8 cellular contexts compared by ENCODE assay signal in the genomic region with DNA sequence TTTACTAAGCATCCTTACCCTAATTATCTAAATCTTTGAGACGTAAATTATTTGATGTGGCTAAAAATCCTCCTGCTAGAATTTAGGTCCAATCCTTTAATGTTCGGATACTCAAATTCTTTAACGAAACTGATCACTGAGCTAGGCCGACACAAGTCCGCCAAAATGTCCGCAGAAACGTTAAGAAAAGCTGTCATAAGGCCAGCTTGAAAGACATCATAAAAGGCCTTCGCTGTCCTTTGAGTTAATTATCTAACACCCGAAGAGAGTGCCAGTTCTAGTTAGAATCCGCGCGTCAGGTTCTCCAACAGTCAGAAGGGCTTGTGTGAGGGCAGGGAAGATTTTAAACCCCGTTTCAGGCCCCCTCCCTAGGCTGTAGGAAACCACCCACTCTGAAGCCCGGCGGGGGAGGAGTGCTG. TPM values are rescaled to one million over a fixed set of nuclear protein-coding genes. Genes with fewer than 3 reads are reported as not detected.
DNase-seq lines count a peak whose midpoint lies in the region; ATAC-seq, FAIRE-seq and TF ChIP-seq lines count a peak whose summit lies in the region.

No MANE protein-coding gene starts in this region.

- H3K9me3 Mint-ChIP-seq in activated naive CD8-positive, alpha-beta T cell (ENCODE audit: low read depth) = no peaks in the 10 kb centered on the region

- TF ChIP-seq POLR2A in A549 (IDR thresholded peaks at IDR 0.05; ENCODE audit: low read length) = no peak

- H3K4me3 Mint-ChIP-seq in activated naive CD8-positive, alpha-beta T cell = peak overlapping the region; percentile 93

- DNase-seq in A549 (ENCODE audit: low read depth in 1 of 2, low spot score in 1 of 2) (peak in 1 of 2 experiments; percentile 87), GM23248 (no peak), iPS-NIHi7 (ENCODE audit: extremely low spot score) (peak; percentile 86), stromal cell of bone marrow (ENCODE audit: low read depth) (peak; percentile 90), OCI-M2 (lab: John Stamatoyannopoulos, UW; ENCODE audit: unreplicated experiment) (no peak), NCI-H1417 treated with DMSO at 0.1 percent for 48 hours (lab: John Stamatoyannopoulos, UW) (no peak)

- H3K36me3 ChIP-seq in GM23248 (ENCODE audit: low read depth) = no peaks in the 10 kb centered on the region; the same call in 1 of the 2 replicates

- FAIRE-seq in A549 (lab: Jason Lieb, UNC) = no peak

- in situ Hi-C loops in GM23248 (cut with MboI) = no loop called here

- CTCF ChIA-PET in A549 (lab: Yijun Ruan, JAX) = interaction anchor here (1.1 to 1.9 kb wide), 4 partner anchors 11 to 418 kb away, joined by 3 to 9 read pairs (median 4); no protein-coding TSS in a partner anchor

- no peaks in the 10 kb centered on the region for H3K27me3 ChIP-seq in GM23248 (replicated peaks; ENCODE audit: insufficient read depth)

- H3K27ac ChIP-seq in A549 (peak overlapping the region; percentile 97 to 98), GM23248 (peak overlapping the region; percentile 99)

- POLR2A ChIA-PET in A549 (lab: Yijun Ruan, JAX) = interaction anchor here (0.5 to 4.1 kb wide), 28 partner anchors 9 to 464 kb away, joined by 3 to 38 read pairs (median 4); a partner anchor contains a TSS

- peak overlapping the region; percentile 100 for H3K9ac ChIP-seq in GM23248

- TF ChIP-seq CTCF in A549 (IDR thresholded peaks at IDR 0.05) = no peak

- 2% methylated on average over 15 of the region's 15 CpGs for WGBS in A549 (ENCODE audit: missing lambda C conversion rate)
- 1% methylated on average over 15 of the region's 15 CpGs for WGBS in GM23248 (ENCODE audit: low coverage in 1 of 2, low lambda C conversion rate in 2 of 2, missing lambda C conversion rate in 2 of 2), 2 experiments

- peak overlapping the region; percentile 93 for H3K4me3 ChIP-seq in A549
- H3K4me3 ChIP-seq in GM23248 = peak overlapping the region; percentile 99

- H3K4me1 ChIP-seq in A549 = peaks cover 38% of the 10 kb centered on the region
- H3K4me1 ChIP-seq in GM23248 (ENCODE audit: insufficient read depth) = peaks cover 33% of the 10 kb centered on the region

- H4K20me1 ChIP-seq in GM23248 (ENCODE audit: insufficient read depth) = peaks cover 25% of the 10 kb centered on the region

- TF ChIP-seq RAD21 in A549 (conservative IDR thresholded peaks at IDR 0.05 in 1 of 2, IDR thresholded peaks at IDR 0.05 in 1 of 2) = no peak

- peak overlapping the region; percentile 98 for H3K27ac Mint-ChIP-seq in activated naive CD8-positive, alpha-beta T cell

- peak overlapping the region; percentile 65 for H2AFZ ChIP-seq in GM23248

- TF ChIP-seq EP300 in A549 (IDR thresholded peaks at IDR 0.05) = no peak

- peaks cover 48% of the 10 kb centered on the region for H3K4me1 Mint-ChIP-seq in activated naive CD8-positive, alpha-beta T cell (ENCODE audit: low read depth)

- ATAC-seq in A549 = peak in 1 of 2 experiments; percentile 22; a peak in 1 of 6 replicates
- ATAC-seq in GM18517 (IDR thresholded peaks at IDR 0.05; ENCODE audit: unreplicated experiment) = no peak

- H3K4me2 ChIP-seq in A549 = peak overlapping the region; percentile 88
- H3K4me2 ChIP-seq in GM23248 (ENCODE audit: unreplicated experiment) = peak overlapping the region; percentile 99

- H3F3A ChIP-seq in GM23248 (ENCODE audit: insufficient read depth) = peaks cover 36% of the 10 kb centered on the region

- H3K36me3 Mint-ChIP-seq in activated naive CD8-positive, alpha-beta T cell = no peaks in the 10 kb centered on the region

- H3K9me3 ChIP-seq in A549 = no peaks in the 10 kb centered on the region
- H3K9me3 ChIP-seq in GM23248 (ENCODE audit: low read depth) = no peaks in the 10 kb centered on the region

- H3K27me3 Mint-ChIP-seq in activated naive CD8-positive, alpha-beta T cell = no peaks in the 10 kb centered on the region

- peaks cover 58% of the 10 kb centered on the region for H3K79me2 ChIP-seq in GM23248 (ENCODE audit: insufficient read depth)

- no peaks in the 10 kb centered on the region for H3K9me2 ChIP-seq in GM23248 (ENCODE audit: insufficient read depth)

TF ChIP-seq in A549, 52 proteins besides CTCF, POLR2A, EP300 and RAD21 (continues in another document):
- no peak for TF ChIP-seq MYC (IDR thresholded peaks at IDR 0.05; ENCODE audit: borderline replicate concordance, low read length)
- TF ChIP-seq, protein P1, sequence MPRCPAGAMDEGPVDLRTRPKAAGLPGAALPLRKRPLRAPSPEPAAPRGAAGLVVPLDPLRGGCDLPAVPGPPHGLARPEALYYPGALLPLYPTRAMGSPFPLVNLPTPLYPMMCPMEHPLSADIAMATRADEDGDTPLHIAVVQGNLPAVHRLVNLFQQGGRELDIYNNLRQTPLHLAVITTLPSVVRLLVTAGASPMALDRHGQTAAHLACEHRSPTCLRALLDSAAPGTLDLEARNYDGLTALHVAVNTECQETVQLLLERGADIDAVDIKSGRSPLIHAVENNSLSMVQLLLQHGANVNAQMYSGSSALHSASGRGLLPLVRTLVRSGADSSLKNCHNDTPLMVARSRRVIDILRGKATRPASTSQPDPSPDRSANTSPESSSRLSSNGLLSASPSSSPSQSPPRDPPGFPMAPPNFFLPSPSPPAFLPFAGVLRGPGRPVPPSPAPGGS (IDR thresholded peaks at IDR 0.05) = no peak
- TF ChIP-seq, protein P2, sequence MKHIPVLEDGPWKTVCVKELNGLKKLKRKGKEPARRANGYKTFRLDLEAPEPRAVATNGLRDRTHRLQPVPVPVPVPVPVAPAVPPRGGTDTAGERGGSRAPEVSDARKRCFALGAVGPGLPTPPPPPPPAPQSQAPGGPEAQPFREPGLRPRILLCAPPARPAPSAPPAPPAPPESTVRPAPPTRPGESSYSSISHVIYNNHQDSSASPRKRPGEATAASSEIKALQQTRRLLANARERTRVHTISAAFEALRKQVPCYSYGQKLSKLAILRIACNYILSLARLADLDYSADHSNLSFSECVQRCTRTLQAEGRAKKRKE (CRISPR knock-in tag; IDR thresholded peaks at IDR 0.05; ENCODE audit: low read depth) = no peak
- TF ChIP-seq, protein P3, sequence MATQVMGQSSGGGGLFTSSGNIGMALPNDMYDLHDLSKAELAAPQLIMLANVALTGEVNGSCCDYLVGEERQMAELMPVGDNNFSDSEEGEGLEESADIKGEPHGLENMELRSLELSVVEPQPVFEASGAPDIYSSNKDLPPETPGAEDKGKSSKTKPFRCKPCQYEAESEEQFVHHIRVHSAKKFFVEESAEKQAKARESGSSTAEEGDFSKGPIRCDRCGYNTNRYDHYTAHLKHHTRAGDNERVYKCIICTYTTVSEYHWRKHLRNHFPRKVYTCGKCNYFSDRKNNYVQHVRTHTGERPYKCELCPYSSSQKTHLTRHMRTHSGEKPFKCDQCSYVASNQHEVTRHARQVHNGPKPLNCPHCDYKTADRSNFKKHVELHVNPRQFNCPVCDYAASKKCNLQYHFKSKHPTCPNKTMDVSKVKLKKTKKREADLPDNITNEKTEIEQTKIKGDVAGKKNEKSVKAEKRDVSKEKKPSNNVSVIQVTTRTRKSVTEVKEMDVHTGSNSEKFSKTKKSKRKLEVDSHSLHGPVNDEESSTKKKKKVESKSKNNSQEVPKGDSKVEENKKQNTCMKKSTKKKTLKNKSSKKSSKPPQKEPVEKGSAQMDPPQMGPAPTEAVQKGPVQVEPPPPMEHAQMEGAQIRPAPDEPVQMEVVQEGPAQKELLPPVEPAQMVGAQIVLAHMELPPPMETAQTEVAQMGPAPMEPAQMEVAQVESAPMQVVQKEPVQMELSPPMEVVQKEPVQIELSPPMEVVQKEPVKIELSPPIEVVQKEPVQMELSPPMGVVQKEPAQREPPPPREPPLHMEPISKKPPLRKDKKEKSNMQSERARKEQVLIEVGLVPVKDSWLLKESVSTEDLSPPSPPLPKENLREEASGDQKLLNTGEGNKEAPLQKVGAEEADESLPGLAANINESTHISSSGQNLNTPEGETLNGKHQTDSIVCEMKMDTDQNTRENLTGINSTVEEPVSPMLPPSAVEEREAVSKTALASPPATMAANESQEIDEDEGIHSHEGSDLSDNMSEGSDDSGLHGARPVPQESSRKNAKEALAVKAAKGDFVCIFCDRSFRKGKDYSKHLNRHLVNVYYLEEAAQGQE (IDR thresholded peaks at IDR 0.05) = no peak
- TF ChIP-seq ZNF302 (CRISPR knock-in tag; IDR thresholded peaks at IDR 0.05) = no peak
- TF ChIP-seq CHD2 (IDR thresholded peaks at IDR 0.05; ENCODE audit: low read length, partially characterized antibody) = no peak
- no peak for TF ChIP-seq SMC3 (IDR thresholded peaks at IDR 0.05)
- TF ChIP-seq, protein P4, sequence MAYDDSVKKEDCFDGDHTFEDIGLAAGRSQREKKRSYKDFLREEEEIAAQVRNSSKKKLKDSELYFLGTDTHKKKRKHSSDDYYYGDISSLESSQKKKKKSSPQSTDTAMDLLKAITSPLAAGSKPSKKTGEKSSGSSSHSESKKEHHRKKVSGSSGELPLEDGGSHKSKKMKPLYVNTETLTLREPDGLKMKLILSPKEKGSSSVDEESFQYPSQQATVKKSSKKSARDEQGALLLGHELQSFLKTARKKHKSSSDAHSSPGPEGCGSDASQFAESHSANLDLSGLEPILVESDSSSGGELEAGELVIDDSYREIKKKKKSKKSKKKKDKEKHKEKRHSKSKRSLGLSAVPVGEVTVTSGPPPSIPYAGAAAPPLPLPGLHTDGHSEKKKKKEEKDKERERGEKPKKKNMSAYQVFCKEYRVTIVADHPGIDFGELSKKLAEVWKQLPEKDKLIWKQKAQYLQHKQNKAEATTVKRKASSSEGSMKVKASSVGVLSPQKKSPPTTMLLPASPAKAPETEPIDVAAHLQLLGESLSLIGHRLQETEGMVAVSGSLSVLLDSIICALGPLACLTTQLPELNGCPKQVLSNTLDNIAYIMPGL (CRISPR knock-in tag; IDR thresholded peaks at IDR 0.05; ENCODE audit: borderline replicate concordance) = no peak
- no peak for TF ChIP-seq EHF (CRISPR knock-in tag; IDR thresholded peaks at IDR 0.05)
- TF ChIP-seq NFE2L2 (conservative IDR thresholded peaks at IDR 0.05; ENCODE audit: low read length) = no peak

RNA-seq across cellular contexts. Expression of a gene that starts 0.8 kb away (rescaled TPM):
- polyA plus RNA-seq in A549 (2011; rRNA removed) (360 and 376 TPM in 2 replicates), A549 (2017; fragmentation: RNase III; extraction: RNeasy Plus Mini Kit Qiagen cat#74134 plus additional on column Dnase treatment) (182 to 185 TPM (median 183 TPM) in 3 replicates), GM23248 (2016; fragmentation: Nextera tagmentation; extraction: Ambion mirVana) (162 and 169 TPM in 2 replicates)
- 93.7 and 99.5 TPM in 2 replicates for polyA plus RNA-seq in A549 (2012; cell fraction: cytosol; rRNA removed)
- 191 and 272 TPM in 2 replicates for polyA plus RNA-seq in A549 (2012; cell fraction: nucleus; rRNA removed)
- polyA minus RNA-seq in A549 (2011; rRNA and poly(A)+ RNA removed) = 712 and 826 TPM in 2 replicates
- total RNA-seq in GM23248 (2014; rRNA removed; shearing (Covaris generic)) = 343 and 439 TPM in 2 replicates

RNA-seq across cellular contexts. Expression of a gene that starts 53.5 kb away (rescaled TPM):
- polyA plus RNA-seq in A549 (2011; rRNA removed) (87.4 and 109 TPM in 2 replicates), A549 (2017; fragmentation: RNase III; extraction: RNeasy Plus Mini Kit Qiagen cat#74134 plus additional on column Dnase treatment) (54.7 to 59.3 TPM (median 55.8 TPM) in 3 replicates), GM23248 (2016; fragmentation: Nextera tagmentation; extraction: Ambion mirVana) (17.9 and 18.9 TPM in 2 replicates)
- polyA plus RNA-seq in A549 (2012; cell fraction: cytosol; rRNA removed) = 17.9 and 19.0 TPM in 2 replicates
- polyA plus RNA-seq in A549 (2012; cell fraction: nucleus; rRNA removed) = 9.8 and 13.5 TPM in 2 replicates
- polyA minus RNA-seq in A549 (2011; rRNA and poly(A)+ RNA removed) = 33.1 and 34.7 TPM in 2 replicates
- 68.5 and 76.1 TPM in 2 replicates for total RNA-seq in GM23248 (2014; rRNA removed; shearing (Covaris generic))

Comparison
In these comparisons a context has a peak if more than half of its experiments do, and no peak if none do; other contexts are left out.
1. DNase-seq: peak in iPS-NIHi7 (single experiment) and stromal cell of bone marrow (single experiment); none in GM23248 (single experiment), OCI-M2 (single experiment) and NCI-H1417 treated with DMSO at 0.1 percent for 48 hours (single experiment).